Comparison of ENCODE assay signal across 8 cellular contexts in genomic region chr16:89217388-89218191, GRCh38. TPM values are rescaled to one million over a fixed set of nuclear protein-coding genes. Genes with fewer than 3 reads are reported as not detected.
DNase-seq lines count a peak whose midpoint lies in the region; ATAC-seq and TF ChIP-seq lines count a peak whose summit lies in the region.

Gene ZNF778, plus strand, starts transcription at chr16:89217703. Its CDS starts 3,425 bp downstream, at chr16:89221128.

- 0 to 1% (median 0%) methylated on average over 62 to 91 of the region's 91 CpGs for WGBS in ovary, 3 donors
- WGBS in thymus: under 1% methylated on average over 91 of the region's 91 CpGs

- peak within 1 kb of the TSS; percentile 85 for H3K27ac Mint-ChIP-seq in activated naive CD8-positive, alpha-beta T cell treated with anti-CD3 and anti-CD28 coated beads for 36 hours

- peak within 1 kb of the TSS; percentile 87 for H3K4me3 Mint-ChIP-seq in activated naive CD8-positive, alpha-beta T cell treated with anti-CD3 and anti-CD28 coated beads for 36 hours

- DNase-seq in EH (ENCODE audit: low read depth) (peak; percentile 84), Kasumi-1 (lab: John Stamatoyannopoulos, UW) (peak; percentile 82 to 85), SKM-1 treated with dmso at 0.1 percent for 144 hours (lab: John Stamatoyannopoulos, UW; ENCODE audit: unreplicated experiment) (peak; percentile 66), Right ventricle myocardium inferior (ENCODE audit: missing footprints) (peak; percentile 94), ovary (peak; percentile 77 to 88 (median 82))
- peak; percentile 87 for DNase-seq in activated naive CD8-positive, alpha-beta T cell treated with anti-CD3 and anti-CD28 coated beads for 36 hours

- H3K36me3 ChIP-seq in ovary: no peaks in the 10 kb centered on the region
- peaks cover 16% of the 10 kb centered on the region for H3K36me3 ChIP-seq in thymus (ENCODE audit: control insufficient read depth, insufficient read depth)

- peak; percentile 80 for TF ChIP-seq POLR2A in ovary (IDR thresholded peaks at IDR 0.05)

- H3K4me1 Mint-ChIP-seq in activated naive CD8-positive, alpha-beta T cell treated with anti-CD3 and anti-CD28 coated beads for 36 hours: peaks cover 24% of the 10 kb centered on the region

- no peaks in the 10 kb centered on the region for H3K9me3 Mint-ChIP-seq in activated naive CD8-positive, alpha-beta T cell treated with anti-CD3 and anti-CD28 coated beads for 36 hours

- H3K9me3 ChIP-seq in ovary (no peaks in the 10 kb centered on the region), thymus (ENCODE audit: control insufficient read depth) (no peaks in the 10 kb centered on the region)

- peak within 1 kb of the TSS; percentile 77 to 96 for H3K27ac ChIP-seq in ovary
- peak within 1 kb of the TSS; percentile 98 for H3K27ac ChIP-seq in thymus (ENCODE audit: low read depth)

- H3K4me1 ChIP-seq in ovary (ENCODE audit: insufficient read depth): peaks cover 2% of the 10 kb centered on the region
- H3K4me1 ChIP-seq in thymus (ENCODE audit: control insufficient read depth, insufficient read depth, low read length): peaks cover 6% of the 10 kb centered on the region

- H3K27me3 Mint-ChIP-seq in activated naive CD8-positive, alpha-beta T cell treated with anti-CD3 and anti-CD28 coated beads for 36 hours: no peaks in the 10 kb centered on the region

- H3K4me3 ChIP-seq in ovary (peak within 1 kb of the TSS; percentile 99), thymus (ENCODE audit: low read length) (peak within 1 kb of the TSS; percentile 95)

- TF ChIP-seq CTCF in ovary (IDR thresholded peaks at IDR 0.05): peak in 1 of 3 donors; percentile 30

- intact Hi-C loops in Right ventricle myocardium inferior (cut with DNase I): loop anchor here (2.0 to 5.0 kb wide), 4 partner anchors 275 to 475 kb away; partner anchors contain the start of genes APRT, GALNS and TRAPPC2L
- intact Hi-C loops in ovary (cut with DNase I): loop anchor here (5.0 to 10.0 kb wide), 5 partner anchors 273 to 483 kb away; no protein-coding TSS in a partner anchor

- peak; percentile 77 for ATAC-seq in GM21786 (IDR thresholded peaks at IDR 0.05; ENCODE audit: unreplicated experiment)
- ATAC-seq in Right ventricle myocardium inferior: peak; percentile 96

- TF ChIP-seq EP300 in ovary (IDR thresholded peaks at IDR 0.05): no peak

- H3K36me3 Mint-ChIP-seq in activated naive CD8-positive, alpha-beta T cell treated with anti-CD3 and anti-CD28 coated beads for 36 hours: peaks cover 5% of the 10 kb centered on the region

- no peaks in the 10 kb centered on the region for H3K27me3 ChIP-seq in ovary
- H3K27me3 ChIP-seq in thymus (ENCODE audit: control insufficient read depth, insufficient read depth): no peaks in the 10 kb centered on the region

RNA-seq across cellular contexts. Expression of gene ZNF778, which starts in this region (rescaled TPM):
- total RNA-seq in activated naive CD8-positive, alpha-beta T cell treated with anti-CD3 and anti-CD28 coated beads for 36 hours: 1 to 10 TPM; 8.9 to 9.6 TPM
- total RNA-seq in Right ventricle myocardium inferior: 6.9 TPM
- total RNA-seq in ovary: 10 to 100 TPM in 3 of 7 donors, 1 to 10 TPM in 4; 7.8 to 71.9 (median 8.4) TPM
- polyA plus RNA-seq in ovary: 1 to 10 TPM; 1.8 to 5.0 TPM
- polyA plus RNA-seq in thymus: 2.4 TPM

Comparison
In these comparisons a context has a peak if more than half of its experiments do, and no peak if none do; other contexts are left out.
1. Peak in every context shown above with its lines: DNase-seq, ATAC-seq, H3K4me3 ChIP-seq and H3K27ac ChIP-seq.